Comparison of ENCODE assay signal across 36 cellular contexts in the genomic region with DNA sequence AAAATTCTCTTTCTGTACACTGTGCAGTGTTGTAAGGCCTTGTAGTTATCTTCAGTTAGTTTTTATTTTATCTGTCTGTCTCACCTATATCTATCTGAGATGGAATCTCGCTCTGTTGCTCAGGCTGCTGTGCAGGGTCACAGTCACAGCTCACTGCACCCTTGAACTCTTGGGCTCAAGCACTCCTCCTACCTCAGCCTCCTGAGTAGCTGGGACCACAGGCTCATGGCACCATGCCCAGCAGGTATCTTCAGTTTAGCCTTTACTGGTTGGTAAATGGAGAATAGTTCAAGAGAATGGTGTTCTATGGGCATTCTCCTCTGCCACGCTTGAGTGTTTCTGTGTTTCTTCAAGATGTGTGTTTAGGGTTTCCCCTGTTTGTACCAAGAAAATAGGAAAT. TPM values are rescaled to one million over a fixed set of nuclear protein-coding genes. Genes with fewer than 3 reads are reported as not detected.
A peak's percentile ranks its signal among the peaks of the same experiment; 100 is the strongest.
DNase-seq lines count a peak whose midpoint lies in the region; ATAC-seq, FAIRE-seq and TF ChIP-seq lines count a peak whose summit lies in the region.
"Had no signal": no experiment of that assay in that cellular context is flagged by ENCODE, and none has a peak within 500 bp of the region (broad histone marks: within the 10 kb centered on the region; RNA-seq: fewer than 3 reads in every experiment).

No MANE protein-coding gene starts in this region.

- 86 to 100% methylated on average over 2 of the region's 2 CpGs for whole genome bisulfite sequencing in esophagus squamous epithelium, 2 donors

- 0 out of 2 replicates have a peak overlapping the region, but pooled peaks have one; percentile 19 for H3K27ac Mint-ChIP-seq in GM23338
- H3K27ac Mint-ChIP-seq in activated CD8-positive, alpha-beta T cell treated with anti-CD3 and anti-CD28 coated beads for 36 hours, result no peak overlapping the region
- no peak overlapping the region for H3K27ac Mint-ChIP-seq in T-helper 2 cell treated with Interferon-gamma antibody and Interleukin-4, amounts not matched to agents 5 μg/mL and 100 μg/mL, for 36 hours
- H3K27ac Mint-ChIP-seq: activated naive CD8-positive, alpha-beta T cell treated with anti-CD3 and anti-CD28 coated beads for 36 hours; CD4-positive, alpha-beta T cell; IgD-negative memory B cell; natural killer cell treated with Interleukin-12 subunit alpha and Interleukin-12 subunit beta and Interleukin-15 and Interleukin-18, amount 100 ng/mL, for 72 hours; stimulated activated naive B cell treated with anti-CD40 and anti-IgM and Interleukin-4, amounts not matched to agents 10 μg/mL and 1 μg/mL and 100 μg/mL, for 72 hours had no signal

- H3K4me3 ChIP-seq in GM23338 (no peak overlapping the region), Panc1 (ENCODE audit: low read depth in 2 of 2, low read length in 2 of 2) (no peak overlapping the region), esophagus squamous epithelium (no peak overlapping the region)
- H3K4me3 ChIP-seq: A549, ascending aorta, cardiac muscle cell, Peyer's patch had no signal

- H3K4me3 Mint-ChIP-seq in GM23338, result no peak overlapping the region
- H3K4me3 Mint-ChIP-seq in activated CD8-positive, alpha-beta T cell treated with anti-CD3 and anti-CD28 coated beads for 36 hours, result no peak overlapping the region
- H3K4me3 Mint-ChIP-seq in T-helper 2 cell treated with Interferon-gamma antibody and Interleukin-4, amounts not matched to agents 5 μg/mL and 100 μg/mL, for 36 hours, result no peak overlapping the region
- H3K4me3 Mint-ChIP-seq: activated naive CD8-positive, alpha-beta T cell treated with anti-CD3 and anti-CD28 coated beads for 36 hours; CD4-positive, alpha-beta T cell; natural killer cell treated with Interleukin-12 subunit alpha and Interleukin-12 subunit beta and Interleukin-15 and Interleukin-18, amount 100 ng/mL, for 72 hours; stimulated activated naive B cell treated with anti-CD40 and anti-IgM and Interleukin-4, amounts not matched to agents 10 μg/mL and 1 μg/mL and 100 μg/mL, for 72 hours had no signal

- no peak overlapping the region for H3K4me2 ChIP-seq in GM23338
- H3K4me2 ChIP-seq: A549 had no signal

- H3K27me3 ChIP-seq in GM23338 (ENCODE audit: insufficient read depth), result no peaks in the 10 kb centered on the region
- no peaks in the 10 kb centered on the region for H3K27me3 ChIP-seq in Panc1 (ENCODE audit: control insufficient read depth, insufficient read depth, low read length)
- H3K27me3 ChIP-seq in esophagus squamous epithelium, result no peaks in the 10 kb centered on the region
- H3K27me3 ChIP-seq: ascending aorta, cardiac muscle cell, Peyer's patch had no signal

- no TSS peak for BruUV-seq in Panc1 (replicated peaks; lab: Mats Ljungman, UMichigan)

- FAIRE-seq in urothelium cell line (lab: Jason Lieb, UNC), result no peak
- FAIRE-seq: A549, colon had no signal

- H3K27me3 Mint-ChIP-seq in GM23338 (ENCODE audit: insufficient read depth, low read depth, poor library complexity), result peaks cover 4% of the 10 kb centered on the region
- H3K27me3 Mint-ChIP-seq in activated CD8-positive, alpha-beta T cell treated with anti-CD3 and anti-CD28 coated beads for 36 hours, result no peaks in the 10 kb centered on the region
- no peaks in the 10 kb centered on the region for H3K27me3 Mint-ChIP-seq in T-helper 2 cell treated with Interferon-gamma antibody and Interleukin-4, amounts not matched to agents 5 μg/mL and 100 μg/mL, for 36 hours (ENCODE audit: low read depth)
- H3K27me3 Mint-ChIP-seq: activated naive CD8-positive, alpha-beta T cell treated with anti-CD3 and anti-CD28 coated beads for 36 hours; CD4-positive, alpha-beta T cell; IgD-negative memory B cell; natural killer cell treated with Interleukin-12 subunit alpha and Interleukin-12 subunit beta and Interleukin-15 and Interleukin-18, amount 100 ng/mL, for 72 hours; stimulated activated naive B cell treated with anti-CD40 and anti-IgM and Interleukin-4, amounts not matched to agents 10 μg/mL and 1 μg/mL and 100 μg/mL, for 72 hours had no signal

- POLR2A ChIA-PET in Panc1 (lab: Charles Lee), result no interaction called here
- POLR2A ChIA-PET in activated CD8-positive, alpha-beta T cell treated with anti-CD3 and anti-CD28 coated beads for 36 hours (lab: Charles Lee), result no interaction called here

- in situ Hi-C loops in ACHN (cut with HindIII; ENCODE audit: low pct_ligation_motif_present, low pct_unique_long_range_greater_than_20kb, low sequenced_read_pairs) (no loop called here), Panc1 (cut with HindIII; ENCODE audit: low pct_unique_long_range_greater_than_20kb, low sequenced_read_pairs) (no loop called here)

- H3K27ac ChIP-seq in GM23338 (ENCODE audit: low read depth) (peak overlapping the region; percentile 23; the same call in 1 of the 2 replicates), Panc1 (ENCODE audit: low read length) (0 out of 2 replicates have a peak overlapping the region, but pooled peaks have one; percentile 34), esophagus squamous epithelium (no peak overlapping the region)
- H3K27ac ChIP-seq: A549, ascending aorta, cardiac muscle cell, Peyer's patch had no signal

- H3K9me3 ChIP-seq in Panc1 (ENCODE audit: control insufficient read depth, insufficient read depth, low read depth, low read length) (no peaks in the 10 kb centered on the region), esophagus squamous epithelium (no peaks in the 10 kb centered on the region)
- H3K9me3 ChIP-seq: A549, ascending aorta, Peyer's patch had no signal

- H3K79me2 ChIP-seq in GM23338 (replicated peaks; ENCODE audit: insufficient read depth), result peaks cover 17% of the 10 kb centered on the region

- TF ChIP-seq POLR2A in esophagus squamous epithelium (IDR thresholded peaks at IDR 0.05), result no peak

- H3K9me2 ChIP-seq in GM23338 (ENCODE audit: insufficient read depth), result no peaks in the 10 kb centered on the region

- DNase-seq in ACHN (peak; percentile 87), GM23338 (ENCODE audit: low spot score) (no peak), Panc1 (ENCODE audit: low read depth, low spot score) (no peak), kidney tubule cell (ENCODE audit: low spot score) (peak; percentile 89), urothelium cell line (ENCODE audit: low spot score) (no peak), esophagus squamous epithelium (lab: John Stamatoyannopoulos, UW) (no peak)
- no peak for DNase-seq in activated CD8-positive, alpha-beta T cell treated with anti-CD3 and anti-CD28 coated beads for 36 hours
- no peak for DNase-seq in T-helper 2 cell treated with Interferon-gamma antibody and Interleukin-4, amounts not matched to agents 5 μg/mL and 100 μg/mL, for 36 hours (ENCODE audit: low spot score)
- DNase-seq: activated CD4-positive, alpha-beta T cell treated with anti-CD3 and anti-CD28 coated beads for 4 hours; activated CD8-positive, alpha-beta memory T cell treated with anti-CD3 and anti-CD28 coated beads for 24 hours; activated gamma-delta T cell; activated naive CD8-positive, alpha-beta T cell treated with anti-CD3 and anti-CD28 coated beads for 36 hours; activated T-cell treated with anti-CD3 and anti-CD28 coated beads for 4 hours; AML-193; CD4-positive, alpha-beta T cell; effector CD8-positive, alpha-beta T cell; HCEC 1CT; hypothalamus; NCI-H1694; NCI-H226; NCI-H526 treated with DMSO at 0.1 percent for 48 hours; SIG-M5; stimulated activated naive B cell treated with anti-CD40 and anti-IgM and Interleukin-4, amounts not matched to agents 10 μg/mL and 1 μg/mL and 100 μg/mL, for 72 hours; T-helper 9 cell had no signal

- no peaks in the 10 kb centered on the region for H3K9me3 Mint-ChIP-seq in GM23338
- no peaks in the 10 kb centered on the region for H3K9me3 Mint-ChIP-seq in activated CD8-positive, alpha-beta T cell treated with anti-CD3 and anti-CD28 coated beads for 36 hours
- no peaks in the 10 kb centered on the region for H3K9me3 Mint-ChIP-seq in T-helper 2 cell treated with Interferon-gamma antibody and Interleukin-4, amounts not matched to agents 5 μg/mL and 100 μg/mL, for 36 hours
- H3K9me3 Mint-ChIP-seq: activated naive CD8-positive, alpha-beta T cell treated with anti-CD3 and anti-CD28 coated beads for 36 hours; CD4-positive, alpha-beta T cell; IgD-negative memory B cell; natural killer cell treated with Interleukin-12 subunit alpha and Interleukin-12 subunit beta and Interleukin-15 and Interleukin-18, amount 100 ng/mL, for 72 hours; stimulated activated naive B cell treated with anti-CD40 and anti-IgM and Interleukin-4, amounts not matched to agents 10 μg/mL and 1 μg/mL and 100 μg/mL, for 72 hours had no signal

- intact Hi-C loops in Panc1 (cut with micrococcal nuclease; ENCODE audit: unreplicated experiment), result no loop called here
- intact Hi-C loops in activated CD8-positive, alpha-beta T cell treated with anti-CD3 and anti-CD28 coated beads for 36 hours (cut with micrococcal nuclease), result no loop called here
- intact Hi-C loops in esophagus squamous epithelium (cut with DNase I), result no loop called here

- no peaks in the 10 kb centered on the region for H3K36me3 Mint-ChIP-seq in GM23338 (ENCODE audit: low read depth)
- H3K36me3 Mint-ChIP-seq in activated CD8-positive, alpha-beta T cell treated with anti-CD3 and anti-CD28 coated beads for 36 hours (ENCODE audit: low read depth), result no peaks in the 10 kb centered on the region
- H3K36me3 Mint-ChIP-seq in T-helper 2 cell treated with Interferon-gamma antibody and Interleukin-4, amounts not matched to agents 5 μg/mL and 100 μg/mL, for 36 hours (ENCODE audit: low read depth), result no peaks in the 10 kb centered on the region
- H3K36me3 Mint-ChIP-seq: activated naive CD8-positive, alpha-beta T cell treated with anti-CD3 and anti-CD28 coated beads for 36 hours; IgD-negative memory B cell; natural killer cell treated with Interleukin-12 subunit alpha and Interleukin-12 subunit beta and Interleukin-15 and Interleukin-18, amount 100 ng/mL, for 72 hours; stimulated activated naive B cell treated with anti-CD40 and anti-IgM and Interleukin-4, amounts not matched to agents 10 μg/mL and 1 μg/mL and 100 μg/mL, for 72 hours had no signal

- no peaks in the 10 kb centered on the region; the same call in 1 of the 2 replicates for H3F3A ChIP-seq in GM23338 (replicated peaks; ENCODE audit: low read depth)

- H4K20me1 ChIP-seq in GM23338 (replicated peaks; ENCODE audit: insufficient read depth), result no peaks in the 10 kb centered on the region

- no peaks in the 10 kb centered on the region for H3K36me3 ChIP-seq in GM23338 (ENCODE audit: insufficient read depth)
- no peaks in the 10 kb centered on the region for H3K36me3 ChIP-seq in Panc1 (ENCODE audit: control insufficient read depth, insufficient read depth, low read length)
- H3K36me3 ChIP-seq in esophagus squamous epithelium, result peaks cover 0 to 4% (median 0%) of the 10 kb centered on the region in 3 donors
- H3K36me3 ChIP-seq: cardiac muscle cell had no signal

- no peak overlapping the region for H2AFZ ChIP-seq in GM23338

- ATAC-seq in GM23338 (no peak), Panc1 (no peak; the same call in 1 of the 2 replicates)
- ATAC-seq in activated CD8-positive, alpha-beta T cell treated with anti-CD3 and anti-CD28 coated beads for 36 hours, result no peak
- ATAC-seq: A549; left lobe of liver; natural killer cell treated with Interleukin-12 subunit alpha and Interleukin-12 subunit beta and Interleukin-15 and Interleukin-18, amount 100 ng/mL, for 72 hours; stimulated activated naive B cell treated with anti-CD40 and anti-IgM and Interleukin-4, amounts not matched to agents 10 μg/mL and 1 μg/mL and 100 μg/mL, for 72 hours had no signal

- CTCF ChIA-PET in Panc1 (lab: Charles Lee), result no interaction called here
- CTCF ChIA-PET in activated CD8-positive, alpha-beta T cell treated with anti-CD3 and anti-CD28 coated beads for 36 hours (lab: Charles Lee), result interaction anchor here (1.0 kb wide), 1 partner anchor 17 kb away, joined by 3 read pairs; no protein-coding TSS in a partner anchor

- peaks cover 3% of the 10 kb centered on the region for H3K4me1 Mint-ChIP-seq in GM23338
- H3K4me1 Mint-ChIP-seq in activated CD8-positive, alpha-beta T cell treated with anti-CD3 and anti-CD28 coated beads for 36 hours (ENCODE audit: low read depth), result no peaks in the 10 kb centered on the region
- H3K4me1 Mint-ChIP-seq in T-helper 2 cell treated with Interferon-gamma antibody and Interleukin-4, amounts not matched to agents 5 μg/mL and 100 μg/mL, for 36 hours (ENCODE audit: low read depth), result no peaks in the 10 kb centered on the region
- H3K4me1 Mint-ChIP-seq: activated naive CD8-positive, alpha-beta T cell treated with anti-CD3 and anti-CD28 coated beads for 36 hours had no signal

- peaks cover 4% of the 10 kb centered on the region for H3K4me1 ChIP-seq in GM23338 (ENCODE audit: insufficient read depth)
- H3K4me1 ChIP-seq in Panc1 (ENCODE audit: control insufficient read depth, insufficient read depth, low read length), result peaks cover 22% of the 10 kb centered on the region
- H3K4me1 ChIP-seq in esophagus squamous epithelium, result peaks cover 0 to 54% (median 6%) of the 10 kb centered on the region in 3 donors
- H3K4me1 ChIP-seq: A549, Peyer's patch had no signal

- no peak for TF ChIP-seq CTCF in GM23338 (conservative IDR thresholded peaks at IDR 0.05; ENCODE audit: low read depth in 2 of 2)
- no peak for TF ChIP-seq CTCF in Panc1 (IDR thresholded peaks at IDR 0.05)
- no peak for TF ChIP-seq CTCF in activated CD8-positive, alpha-beta T cell treated with anti-CD3 and anti-CD28 coated beads for 36 hours (IDR thresholded peaks at IDR 0.05)
- no peak for TF ChIP-seq CTCF in esophagus squamous epithelium (IDR thresholded peaks at IDR 0.05)

RNA-seq across cellular contexts. Expression of a gene that starts 13.6 kb away (rescaled TPM):
- total RNA-seq in GM23338 (2014; rRNA removed; shearing (Covaris generic)), result 17.5 and 18.8 TPM in 2 replicates
- polyA plus RNA-seq in GM23338 (2016; fragmentation: Nextera tagmentation; extraction: Ambion mirVana), result 11.6 and 15.1 TPM in 2 replicates
- 29.3 TPM for total RNA-seq in Panc1 (2021; ENCODE audit: unreplicated experiment)
- 23.1 TPM for polyA plus RNA-seq in Panc1 (2012; ENCODE audit: insufficient read length)
- total RNA-seq in activated CD8-positive, alpha-beta T cell treated with anti-CD3 and anti-CD28 coated beads for 36 hours, result 1 to 10 TPM; 5.6 to 6.0 TPM
- 10 to 100 TPM; 13.1 to 26.1 (median 19.8) TPM for total RNA-seq in esophagus squamous epithelium

RNA-seq across cellular contexts. Expression of a gene that starts 27.2 kb away (rescaled TPM):
- total RNA-seq in GM23338 (2014; rRNA removed; shearing (Covaris generic)), result 56.4 and 80.4 TPM in 2 replicates
- polyA plus RNA-seq in GM23338 (2016; fragmentation: Nextera tagmentation; extraction: Ambion mirVana), result 63.8 and 71.1 TPM in 2 replicates
- 37.7 TPM for total RNA-seq in Panc1 (2021; ENCODE audit: unreplicated experiment)
- polyA plus RNA-seq in Panc1 (2012; ENCODE audit: insufficient read length), result 22.2 TPM
- total RNA-seq in activated CD8-positive, alpha-beta T cell treated with anti-CD3 and anti-CD28 coated beads for 36 hours, result 10 to 100 TPM; 56.9 to 62.9 TPM
- total RNA-seq in esophagus squamous epithelium, result 10 to 100 TPM; 15.1 to 20.0 (median 18.6) TPM

RNA-seq across cellular contexts. Expression of a gene that starts 27.3 kb away (rescaled TPM):
- 73.4 and 98.1 TPM in 2 replicates for total RNA-seq in GM23338 (2014; rRNA removed; shearing (Covaris generic))
- 24.1 and 31.0 TPM in 2 replicates for polyA plus RNA-seq in GM23338 (2016; fragmentation: Nextera tagmentation; extraction: Ambion mirVana)
- total RNA-seq in Panc1 (2021; ENCODE audit: unreplicated experiment), result 71.2 TPM
- polyA plus RNA-seq in Panc1 (2012; ENCODE audit: insufficient read length), result 25.7 TPM
- 10 to 100 TPM; 64.4 to 64.8 TPM for total RNA-seq in activated CD8-positive, alpha-beta T cell treated with anti-CD3 and anti-CD28 coated beads for 36 hours
- total RNA-seq in esophagus squamous epithelium, result 10 to 100 TPM in 3 of 4 donors, 1 to 10 TPM in 1; 5.9 to 28.7 (median 14.2) TPM
- total RNA-seq: ascending aorta had no signal

RNA-seq across cellular contexts. Expression of a gene that starts 47.4 kb away (rescaled TPM):
- not detected in 2 replicates for total RNA-seq in GM23338 (2014; rRNA removed; shearing (Covaris generic))
- not detected in 2 replicates for polyA plus RNA-seq in GM23338 (2016; fragmentation: Nextera tagmentation; extraction: Ambion mirVana)
- total RNA-seq in Panc1 (2021; ENCODE audit: unreplicated experiment), result not detected
- polyA plus RNA-seq in Panc1 (2012; ENCODE audit: insufficient read length), result not detected
- under 1 TPM; 0.29 to 0.36 TPM for total RNA-seq in activated CD8-positive, alpha-beta T cell treated with anti-CD3 and anti-CD28 coated beads for 36 hours
- total RNA-seq in esophagus squamous epithelium, result not detected
- total RNA-seq: activated naive CD8-positive, alpha-beta T cell treated with anti-CD3 and anti-CD28 coated beads for 36 hours; ascending aorta; cardiac muscle cell; CD4-positive, alpha-beta T cell; left lobe of liver; mucosa of gallbladder; natural killer cell treated with Interleukin-12 subunit alpha and Interleukin-12 subunit beta and Interleukin-15 and Interleukin-18, amount 100 ng/mL, for 72 hours; osteoblast; skeletal muscle tissue; urinary bladder had no signal
- polyA plus RNA-seq: A549, cardiac muscle cell, IgD-negative memory B cell, urinary bladder had no signal

RNA-seq across cellular contexts. Expression of a gene that starts 54.9 kb away (rescaled TPM):
- total RNA-seq in GM23338 (2014; rRNA removed; shearing (Covaris generic)), result 137 and 145 TPM in 2 replicates
- polyA plus RNA-seq in GM23338 (2016; fragmentation: Nextera tagmentation; extraction: Ambion mirVana), result 56.0 and 68.1 TPM in 2 replicates
- total RNA-seq in Panc1 (2021; ENCODE audit: unreplicated experiment) (47.6 TPM), esophagus squamous epithelium (10 to 100 TPM; 10.7 to 16.6 (median 13.5) TPM)
- polyA plus RNA-seq in Panc1 (2012; ENCODE audit: insufficient read length), result 42.0 TPM
- total RNA-seq in activated CD8-positive, alpha-beta T cell treated with anti-CD3 and anti-CD28 coated beads for 36 hours, result 1 to 10 TPM; 4.5 to 4.6 TPM
- total RNA-seq: CD4-positive, alpha-beta T cell had no signal
- polyA plus RNA-seq: IgD-negative memory B cell had no signal

Comparison
In these comparisons a context has a peak if more than half of its experiments do, and no peak if none do; other contexts are left out.
1. DNase-seq: peak in ACHN (single experiment) and kidney tubule cell (single experiment); none in GM23338 (single experiment), Panc1 (single experiment), urothelium cell line (single experiment), activated CD8-positive, alpha-beta T cell treated with anti-CD3 and anti-CD28 coated beads for 36 hours (single experiment), T-helper 2 cell treated with Interferon-gamma antibody and Interleukin-4, amounts not matched to agents 5 μg/mL and 100 μg/mL, for 36 hours (single experiment) and esophagus squamous epithelium (single experiment).
2. H3K27ac ChIP-seq: peak in GM23338 (single experiment) and Panc1 (single experiment); none in esophagus squamous epithelium (0 of 4).